In genomic region chr15:90412356-90413194, GRCh38 we compare ENCODE assay signal across 8 cellular contexts. TPM values are rescaled to one million over a fixed set of nuclear protein-coding genes. Genes with fewer than 3 reads are reported as not detected.
DNase-seq lines count a peak whose midpoint lies in the region; ATAC-seq and TF ChIP-seq lines count a peak whose summit lies in the region.

No MANE protein-coding gene starts in this region.

- no peak overlapping the region for H3K4me3 ChIP-seq in astrocyte of the spinal cord (ENCODE audit: low read depth, low read length)
- no peak overlapping the region for H3K4me3 ChIP-seq in uterus

- ATAC-seq in HG02610 (IDR thresholded peaks at IDR 0.05; ENCODE audit: unreplicated experiment) = peak; percentile 86

- DNase-seq in NCI-H345 (lab: John Stamatoyannopoulos, UW) (peak; percentile 19), NCI-H345 treated with DMSO at 0.1 percent for 48 hours (lab: John Stamatoyannopoulos, UW; ENCODE audit: unreplicated experiment) (no peak), NCI-H1417 (lab: John Stamatoyannopoulos, UW) (peak in 2 of 3 experiments; percentile 55 to 82), astrocyte of the spinal cord (ENCODE audit: low read depth, low spot score) (peak; percentile 72), left kidney (ENCODE audit: low read depth, low spot score) (peak; percentile 80), uterus (no peak)
- DNase-seq in stimulated activated CD4-positive, alpha-beta T cell treated with anti-CD3 and anti-CD28 coated beads, Interleukin-4, amount 100 ng/mL, for 1 hour = no peak

- H3K27ac ChIP-seq in uterus = peak overlapping the region; percentile 66 to 70

- in situ Hi-C loops in astrocyte of the spinal cord (cut with HindIII; ENCODE audit: low sequenced_read_pairs) = no loop called here

- H3K9me3 ChIP-seq in uterus = no peaks in the 10 kb centered on the region

- H3K4me1 ChIP-seq in uterus = peaks cover 5 to 20% of the 10 kb centered on the region in 2 donors

- intact Hi-C loops in uterus (cut with DNase I; ENCODE audit: low total_unique reads) = no loop called here

- no peak for TF ChIP-seq POLR2A in uterus (IDR thresholded peaks at IDR 0.05)

- H3K36me3 ChIP-seq in uterus = no peaks in the 10 kb centered on the region

- no peaks in the 10 kb centered on the region for H3K27me3 ChIP-seq in uterus

- TF ChIP-seq CTCF in astrocyte of the spinal cord (IDR thresholded peaks at IDR 0.05; ENCODE audit: low read depth, low read length) = no peak
- TF ChIP-seq CTCF in uterus (IDR thresholded peaks at IDR 0.05) = no peak

RNA-seq across cellular contexts. Expression of gene IQGAP1, which starts 24.5 kb away (rescaled TPM):
- 100 to 1,000 TPM; 195 to 777 (median 290) TPM for total RNA-seq in uterus

Comparison
In these comparisons a context has a peak if more than half of its experiments do, and no peak if none do; other contexts are left out.
1. DNase-seq: peak in NCI-H345 (single experiment), NCI-H1417 (2 of 3), astrocyte of the spinal cord (single experiment) and left kidney (single experiment); none in NCI-H345 treated with DMSO at 0.1 percent for 48 hours (single experiment), uterus (0 of 2) and stimulated activated CD4-positive, alpha-beta T cell treated with anti-CD3 and anti-CD28 coated beads, Interleukin-4, amount 100 ng/mL, for 1 hour (single experiment).